ENCODE assay signal across 1 cellular context in genomic region chr12:119089668-119090013, GRCh38.
TF ChIP-seq lines count a peak whose summit lies in the region.

No MANE protein-coding gene starts in this region.

TF ChIP-seq in GM23338, 12 proteins besides CTCF, POLR2A, EP300 and RAD21 (continued from another document):
- TF ChIP-seq ZNF462 (CRISPR knock-in tag; IDR thresholded peaks at IDR 0.05) (no peak), CREB1 (CRISPR knock-in tag; IDR thresholded peaks at IDR 0.05; ENCODE audit: low read depth) (no peak), ZNF331 (CRISPR knock-in tag; IDR thresholded peaks at IDR 0.05; ENCODE audit: low read depth) (no peak)
